2 cellular contexts compared by ENCODE assay signal in the genomic region with DNA sequence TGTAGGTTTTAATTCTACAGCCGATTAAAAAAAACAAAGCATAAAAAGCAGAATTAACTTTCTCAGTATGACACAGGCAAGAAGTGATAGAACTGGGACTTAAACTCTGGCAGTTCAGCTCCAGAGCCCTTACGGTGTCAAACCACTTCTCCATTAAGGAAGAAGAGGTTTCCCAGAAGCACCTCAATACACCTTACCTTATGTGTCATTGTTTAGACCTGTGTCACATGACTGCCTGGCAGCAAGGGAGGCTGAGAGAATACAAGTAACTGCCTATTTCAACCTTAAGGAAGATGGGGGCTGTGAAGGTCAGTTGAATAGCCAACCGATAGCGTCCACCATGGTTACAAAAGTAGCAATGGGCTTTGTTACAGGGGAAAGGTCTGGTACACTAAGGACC.
TF ChIP-seq lines count a peak whose summit lies in the region.

No MANE protein-coding gene starts in this region.

TF ChIP-seq in HCT116, 20 proteins besides CTCF, POLR2A, EP300 and RAD21:
- TF ChIP-seq EZH2 (IDR thresholded peaks at IDR 0.05): no peak
- TF ChIP-seq POLR2AphosphoS5 (IDR thresholded peaks at IDR 0.05; ENCODE audit: low read depth, low read length): no peak
- TF ChIP-seq FOSL1 (IDR thresholded peaks at IDR 0.05; ENCODE audit: low read depth): no peak
- TF ChIP-seq SRF (IDR thresholded peaks at IDR 0.05; ENCODE audit: low read depth): no peak
- TF ChIP-seq ELF1 (IDR thresholded peaks at IDR 0.05; ENCODE audit: borderline replicate concordance, low read depth): no peak
- TF ChIP-seq YY1 (IDR thresholded peaks at IDR 0.05; ENCODE audit: extremely low read depth, insufficient replicate concordance, low read depth, low read length): no peak
- no peak for TF ChIP-seq CEBPB (IDR thresholded peaks at IDR 0.05; ENCODE audit: low read depth)
- TF ChIP-seq TCF7L2 (IDR thresholded peaks at IDR 0.05; ENCODE audit: borderline replicate concordance, extremely low read depth, insufficient read depth, insufficient read length): no peak
- no peak for TF ChIP-seq ZBTB33 (IDR thresholded peaks at IDR 0.05; ENCODE audit: extremely low read depth, insufficient replicate concordance, low read length)
- TF ChIP-seq EGR1 (IDR thresholded peaks at IDR 0.05; ENCODE audit: low read depth): no peak
- TF ChIP-seq, protein P1, sequence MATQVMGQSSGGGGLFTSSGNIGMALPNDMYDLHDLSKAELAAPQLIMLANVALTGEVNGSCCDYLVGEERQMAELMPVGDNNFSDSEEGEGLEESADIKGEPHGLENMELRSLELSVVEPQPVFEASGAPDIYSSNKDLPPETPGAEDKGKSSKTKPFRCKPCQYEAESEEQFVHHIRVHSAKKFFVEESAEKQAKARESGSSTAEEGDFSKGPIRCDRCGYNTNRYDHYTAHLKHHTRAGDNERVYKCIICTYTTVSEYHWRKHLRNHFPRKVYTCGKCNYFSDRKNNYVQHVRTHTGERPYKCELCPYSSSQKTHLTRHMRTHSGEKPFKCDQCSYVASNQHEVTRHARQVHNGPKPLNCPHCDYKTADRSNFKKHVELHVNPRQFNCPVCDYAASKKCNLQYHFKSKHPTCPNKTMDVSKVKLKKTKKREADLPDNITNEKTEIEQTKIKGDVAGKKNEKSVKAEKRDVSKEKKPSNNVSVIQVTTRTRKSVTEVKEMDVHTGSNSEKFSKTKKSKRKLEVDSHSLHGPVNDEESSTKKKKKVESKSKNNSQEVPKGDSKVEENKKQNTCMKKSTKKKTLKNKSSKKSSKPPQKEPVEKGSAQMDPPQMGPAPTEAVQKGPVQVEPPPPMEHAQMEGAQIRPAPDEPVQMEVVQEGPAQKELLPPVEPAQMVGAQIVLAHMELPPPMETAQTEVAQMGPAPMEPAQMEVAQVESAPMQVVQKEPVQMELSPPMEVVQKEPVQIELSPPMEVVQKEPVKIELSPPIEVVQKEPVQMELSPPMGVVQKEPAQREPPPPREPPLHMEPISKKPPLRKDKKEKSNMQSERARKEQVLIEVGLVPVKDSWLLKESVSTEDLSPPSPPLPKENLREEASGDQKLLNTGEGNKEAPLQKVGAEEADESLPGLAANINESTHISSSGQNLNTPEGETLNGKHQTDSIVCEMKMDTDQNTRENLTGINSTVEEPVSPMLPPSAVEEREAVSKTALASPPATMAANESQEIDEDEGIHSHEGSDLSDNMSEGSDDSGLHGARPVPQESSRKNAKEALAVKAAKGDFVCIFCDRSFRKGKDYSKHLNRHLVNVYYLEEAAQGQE (IDR thresholded peaks at IDR 0.05; ENCODE audit: low read depth): no peak
- TF ChIP-seq SIN3A (IDR thresholded peaks at IDR 0.05; ENCODE audit: low read depth): no peak
- TF ChIP-seq ZNF274 (IDR thresholded peaks at IDR 0.05; ENCODE audit: low read depth, low read length): no peak
- TF ChIP-seq EZH2phosphoT487 (IDR thresholded peaks at IDR 0.05; ENCODE audit: borderline replicate concordance): no peak
- TF ChIP-seq, protein P2, sequence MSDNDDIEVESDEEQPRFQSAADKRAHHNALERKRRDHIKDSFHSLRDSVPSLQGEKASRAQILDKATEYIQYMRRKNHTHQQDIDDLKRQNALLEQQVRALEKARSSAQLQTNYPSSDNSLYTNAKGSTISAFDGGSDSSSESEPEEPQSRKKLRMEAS (IDR thresholded peaks at IDR 0.05): no peak
- no peak for TF ChIP-seq JUND (IDR thresholded peaks at IDR 0.05)

TF ChIP-seq in K562, 482 proteins besides CTCF, POLR2A, EP300 and RAD21:
- TF ChIP-seq VEZF1 (CRISPR knock-in tag; IDR thresholded peaks at IDR 0.05) (no peak), MBD2 (IDR thresholded peaks at IDR 0.05; ENCODE audit: borderline replicate concordance, low read depth) (no peak)
- TF ChIP-seq, protein P3, sequence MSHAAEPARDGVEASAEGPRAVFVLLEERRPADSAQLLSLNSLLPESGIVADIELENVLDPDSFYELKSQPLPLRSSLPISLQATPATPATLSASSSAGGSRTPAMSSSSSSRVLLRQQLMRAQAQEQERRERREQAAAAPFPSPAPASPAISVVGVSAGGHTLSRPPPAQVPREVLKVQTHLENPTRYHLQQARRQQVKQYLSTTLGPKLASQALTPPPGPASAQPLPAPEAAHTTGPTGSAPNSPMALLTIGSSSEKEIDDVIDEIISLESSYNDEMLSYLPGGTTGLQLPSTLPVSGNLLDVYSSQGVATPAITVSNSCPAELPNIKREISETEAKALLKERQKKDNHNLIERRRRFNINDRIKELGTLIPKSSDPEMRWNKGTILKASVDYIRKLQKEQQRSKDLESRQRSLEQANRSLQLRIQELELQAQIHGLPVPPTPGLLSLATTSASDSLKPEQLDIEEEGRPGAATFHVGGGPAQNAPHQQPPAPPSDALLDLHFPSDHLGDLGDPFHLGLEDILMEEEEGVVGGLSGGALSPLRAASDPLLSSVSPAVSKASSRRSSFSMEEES (CRISPR knock-in tag; IDR thresholded peaks at IDR 0.05): peak; percentile 53
- TF ChIP-seq, protein P4, sequence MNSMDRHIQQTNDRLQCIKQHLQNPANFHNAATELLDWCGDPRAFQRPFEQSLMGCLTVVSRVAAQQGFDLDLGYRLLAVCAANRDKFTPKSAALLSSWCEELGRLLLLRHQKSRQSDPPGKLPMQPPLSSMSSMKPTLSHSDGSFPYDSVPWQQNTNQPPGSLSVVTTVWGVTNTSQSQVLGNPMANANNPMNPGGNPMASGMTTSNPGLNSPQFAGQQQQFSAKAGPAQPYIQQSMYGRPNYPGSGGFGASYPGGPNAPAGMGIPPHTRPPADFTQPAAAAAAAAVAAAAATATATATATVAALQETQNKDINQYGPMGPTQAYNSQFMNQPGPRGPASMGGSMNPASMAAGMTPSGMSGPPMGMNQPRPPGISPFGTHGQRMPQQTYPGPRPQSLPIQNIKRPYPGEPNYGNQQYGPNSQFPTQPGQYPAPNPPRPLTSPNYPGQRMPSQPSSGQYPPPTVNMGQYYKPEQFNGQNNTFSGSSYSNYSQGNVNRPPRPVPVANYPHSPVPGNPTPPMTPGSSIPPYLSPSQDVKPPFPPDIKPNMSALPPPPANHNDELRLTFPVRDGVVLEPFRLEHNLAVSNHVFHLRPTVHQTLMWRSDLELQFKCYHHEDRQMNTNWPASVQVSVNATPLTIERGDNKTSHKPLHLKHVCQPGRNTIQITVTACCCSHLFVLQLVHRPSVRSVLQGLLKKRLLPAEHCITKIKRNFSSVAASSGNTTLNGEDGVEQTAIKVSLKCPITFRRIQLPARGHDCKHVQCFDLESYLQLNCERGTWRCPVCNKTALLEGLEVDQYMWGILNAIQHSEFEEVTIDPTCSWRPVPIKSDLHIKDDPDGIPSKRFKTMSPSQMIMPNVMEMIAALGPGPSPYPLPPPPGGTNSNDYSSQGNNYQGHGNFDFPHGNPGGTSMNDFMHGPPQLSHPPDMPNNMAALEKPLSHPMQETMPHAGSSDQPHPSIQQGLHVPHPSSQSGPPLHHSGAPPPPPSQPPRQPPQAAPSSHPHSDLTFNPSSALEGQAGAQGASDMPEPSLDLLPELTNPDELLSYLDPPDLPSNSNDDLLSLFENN (IDR thresholded peaks at IDR 0.05; ENCODE audit: low read depth in 2 of 2, low read length in 2 of 2): no peak
